In genomic region chr1:27526569-27527222, GRCh38 we compare ENCODE assay signal across 8 cellular contexts. TPM values are rescaled to one million over a fixed set of nuclear protein-coding genes. Genes with fewer than 3 reads are reported as not detected.
DNase-seq lines count a peak whose midpoint lies in the region; ATAC-seq, FAIRE-seq and TF ChIP-seq lines count a peak whose summit lies in the region.

No MANE protein-coding gene starts in this region.

- H3K36me3 Mint-ChIP-seq in activated CD8-positive, alpha-beta memory T cell treated with anti-CD3 and anti-CD28 coated beads, Interleukin-2, amount 10 ng/mL, durations not matched to agents 7 days and 5 days, result no peaks in the 10 kb centered on the region

- peaks cover 51% of the 10 kb centered on the region for H3K4me1 Mint-ChIP-seq in activated CD8-positive, alpha-beta memory T cell treated with anti-CD3 and anti-CD28 coated beads, Interleukin-2, amount 10 ng/mL, durations not matched to agents 7 days and 5 days

- intact Hi-C loops in heart right ventricle (cut with DNase I), result loop anchor here in 2 of 10 donors (5.0 to 10.0 kb wide), 3 partner anchors 34 to 78 kb away; partner anchors contain the start of genes AHDC1 (in 1 of the 2) and WASF2 (in 1 of the 2)
- intact Hi-C loops in left ventricle myocardium superior (cut with micrococcal nuclease), result no loop called here

- CTCF ChIA-PET in activated CD8-positive, alpha-beta memory T cell treated with anti-CD3 and anti-CD28 coated beads, Interleukin-2, amount 10 ng/mL, durations not matched to agents 7 days and 5 days (lab: Charles Lee), result interaction anchor here (0.8 to 1.7 kb wide), 5 partner anchors 8 to 110 kb away, joined by 3 to 13 read pairs (median 5); partner anchors contain the start of gene WASF2

- peak overlapping the region; percentile 25 for H3K4me3 Mint-ChIP-seq in activated CD8-positive, alpha-beta memory T cell treated with anti-CD3 and anti-CD28 coated beads, Interleukin-2, amount 10 ng/mL, durations not matched to agents 7 days and 5 days

- no peak for TF ChIP-seq POLR2A in tibial nerve (IDR thresholded peaks at IDR 0.05)

- H3K27ac Mint-ChIP-seq in activated CD8-positive, alpha-beta memory T cell treated with anti-CD3 and anti-CD28 coated beads, Interleukin-2, amount 10 ng/mL, durations not matched to agents 7 days and 5 days, result peak overlapping the region; percentile 34

- H3K4me3 ChIP-seq in heart right ventricle (peak overlapping the region in 9 of 10 donors; percentile 28 to 63 (median 55)), tibial nerve (peak overlapping the region in 1 of 4 donors; percentile 55)

- TF ChIP-seq EP300 in tibial nerve (IDR thresholded peaks at IDR 0.05), result no peak

- 19 to 26% methylated on average over 10 of the region's 10 CpGs for WGBS in heart right ventricle, 2 donors
- 46 to 47% methylated on average over 10 of the region's 10 CpGs for WGBS in tibial nerve, 2 donors

- TF ChIP-seq CTCF in heart right ventricle (IDR thresholded peaks at IDR 0.05), result no peak
- no peak for TF ChIP-seq CTCF in tibial nerve (IDR thresholded peaks at IDR 0.05)

- H3K9me3 ChIP-seq in heart right ventricle (no peaks in the 10 kb centered on the region), tibial nerve (no peaks in the 10 kb centered on the region)

- ATAC-seq in heart right ventricle (no peak), left ventricle myocardium superior (no peak)
- ATAC-seq in activated CD8-positive, alpha-beta memory T cell treated with anti-CD3 and anti-CD28 coated beads, Interleukin-2, amount 10 ng/mL, durations not matched to agents 7 days and 5 days, result no peak

- peaks cover 68 to 84% (median 78%) of the 10 kb centered on the region in 9 donors for H3K4me1 ChIP-seq in heart right ventricle
- H3K4me1 ChIP-seq in tibial nerve, result peaks cover 0 to 80% (median 68%) of the 10 kb centered on the region in 4 donors

- no peak for DNase-seq in heart right ventricle
- DNase-seq in left ventricle myocardium superior, result no peak
- no peak for DNase-seq in activated CD8-positive, alpha-beta memory T cell treated with anti-CD3 and anti-CD28 coated beads, Interleukin-2, amount 10 ng/mL, durations not matched to agents 7 days and 5 days
- DNase-seq in tibial nerve (ENCODE audit: low spot score in 2 of 2), result no peak
- DNase-seq in GM19239 (ENCODE audit: insufficient read length, low spot score), result no peak
- DNase-seq in SW480 (ENCODE audit: low spot score), result no peak
- DNase-seq in effector CD8-positive, alpha-beta T cell (lab: John Stamatoyannopoulos, UW), result no peak

- no peak for FAIRE-seq in GM19239 (lab: Jason Lieb, UNC)

- H3K27me3 ChIP-seq in heart right ventricle (peaks cover 0 to 6% (median 0%) of the 10 kb centered on the region in 7 donors), layer of hippocampus (ENCODE audit: control insufficient read depth, insufficient read depth, low read length) (no peaks in the 10 kb centered on the region), tibial nerve (no peaks in the 10 kb centered on the region)

- H3K27me3 Mint-ChIP-seq in activated CD8-positive, alpha-beta memory T cell treated with anti-CD3 and anti-CD28 coated beads, Interleukin-2, amount 10 ng/mL, durations not matched to agents 7 days and 5 days, result peaks cover 7% of the 10 kb centered on the region

- H3K9me3 Mint-ChIP-seq in activated CD8-positive, alpha-beta memory T cell treated with anti-CD3 and anti-CD28 coated beads, Interleukin-2, amount 10 ng/mL, durations not matched to agents 7 days and 5 days (ENCODE audit: low read depth), result no peaks in the 10 kb centered on the region

- peak overlapping the region; percentile 85 to 97 (median 91) for H3K27ac ChIP-seq in heart right ventricle
- H3K27ac ChIP-seq in layer of hippocampus (ENCODE audit: low read depth, low read length), result peak overlapping the region; percentile 87
- H3K27ac ChIP-seq in tibial nerve, result peak overlapping the region; percentile 72 to 88 (median 80)

- H3K36me3 ChIP-seq in heart right ventricle, result no peaks in the 10 kb centered on the region
- H3K36me3 ChIP-seq in tibial nerve, result peaks cover 0 to 4% (median 0%) of the 10 kb centered on the region in 3 donors

RNA-seq across cellular contexts. Expression of gene WASF2, which starts 36.7 kb away (rescaled TPM):
- total RNA-seq in heart right ventricle, result 10 to 100 TPM; 41.2 to 75.4 (median 52.0) TPM
- 10 to 100 TPM; 19.6 to 24.8 TPM for polyA plus RNA-seq in heart right ventricle
- total RNA-seq in left ventricle myocardium superior, result 59.1 TPM
- 100 to 1,000 TPM; 113 to 117 TPM for total RNA-seq in activated CD8-positive, alpha-beta memory T cell treated with anti-CD3 and anti-CD28 coated beads, Interleukin-2, amount 10 ng/mL, durations not matched to agents 7 days and 5 days
- 10 to 100 TPM; 74.9 to 95.9 (median 83.4) TPM for total RNA-seq in tibial nerve
